In the genomic region with DNA sequence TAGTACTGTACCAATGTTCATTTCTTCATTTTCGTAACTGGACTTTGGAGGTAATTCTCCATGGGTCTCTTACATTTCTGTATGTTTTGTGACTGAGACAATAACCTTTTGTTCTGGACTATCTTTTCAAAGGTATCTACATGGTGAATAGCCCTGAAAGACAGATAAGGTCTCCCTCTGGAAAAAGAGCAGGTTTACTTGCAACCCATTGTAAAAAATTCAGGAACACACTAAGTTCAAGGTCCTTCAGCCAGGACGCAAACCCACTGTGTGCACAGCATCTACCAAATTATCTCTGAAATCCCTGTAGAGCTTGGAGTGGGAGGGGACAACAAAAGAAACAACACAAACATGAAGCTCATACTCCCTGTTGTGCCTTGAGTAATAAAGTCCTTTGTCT, we compare ENCODE assay signal across 2 cellular contexts.
TF ChIP-seq lines count a peak whose summit lies in the region.

No MANE protein-coding gene starts in this region.

TF ChIP-seq in HepG2, 621 proteins besides CTCF, POLR2A, EP300 and RAD21:
- no peak for TF ChIP-seq SOX6 (IDR thresholded peaks at IDR 0.05)
- TF ChIP-seq SOX6 (CRISPR knock-in tag; IDR thresholded peaks at IDR 0.05), result peak; percentile 45
- TF ChIP-seq RNF2 (conservative IDR thresholded peaks at IDR 0.05; ENCODE audit: low read depth), result no peak
- 0 out of 2 replicates have a peak, but pooled peaks have one; percentile 22 for TF ChIP-seq FOXP4 (CRISPR knock-in tag; IDR thresholded peaks at IDR 0.05)
- peak; percentile 79 for TF ChIP-seq ZKSCAN1 (IDR thresholded peaks at IDR 0.05; ENCODE audit: low read length)
- TF ChIP-seq SOX13 (IDR thresholded peaks at IDR 0.05), result no peak
- peak in 1 of 2 experiments; percentile 89; a peak in 2 of 4 replicates for TF ChIP-seq SOX13 (CRISPR knock-in tag; conservative IDR thresholded peaks at IDR 0.05 in 1 of 2, IDR thresholded peaks at IDR 0.05 in 1 of 2)
- TF ChIP-seq SOX5 (CRISPR knock-in tag; IDR thresholded peaks at IDR 0.05; ENCODE audit: borderline replicate concordance), result peak; percentile 45; the same call in 1 of the 2 replicates

TF ChIP-seq in GM12891, 5 proteins besides CTCF, POLR2A, EP300 and RAD21:
- TF ChIP-seq POLR2AphosphoS5 (IDR thresholded peaks at IDR 0.05; ENCODE audit: low read depth, low read length) (no peak), PAX5 (IDR thresholded peaks at IDR 0.05; ENCODE audit: insufficient read depth, low read length, severe bottlenecking) (no peak), TAF1 (IDR thresholded peaks at IDR 0.05; ENCODE audit: low read depth, low read length) (no peak), SPI1 (IDR thresholded peaks at IDR 0.05; ENCODE audit: low read depth, low read length) (no peak), POU2F2 (IDR thresholded peaks at IDR 0.05; ENCODE audit: low read depth, low read length) (no peak)
